In the genomic region with DNA sequence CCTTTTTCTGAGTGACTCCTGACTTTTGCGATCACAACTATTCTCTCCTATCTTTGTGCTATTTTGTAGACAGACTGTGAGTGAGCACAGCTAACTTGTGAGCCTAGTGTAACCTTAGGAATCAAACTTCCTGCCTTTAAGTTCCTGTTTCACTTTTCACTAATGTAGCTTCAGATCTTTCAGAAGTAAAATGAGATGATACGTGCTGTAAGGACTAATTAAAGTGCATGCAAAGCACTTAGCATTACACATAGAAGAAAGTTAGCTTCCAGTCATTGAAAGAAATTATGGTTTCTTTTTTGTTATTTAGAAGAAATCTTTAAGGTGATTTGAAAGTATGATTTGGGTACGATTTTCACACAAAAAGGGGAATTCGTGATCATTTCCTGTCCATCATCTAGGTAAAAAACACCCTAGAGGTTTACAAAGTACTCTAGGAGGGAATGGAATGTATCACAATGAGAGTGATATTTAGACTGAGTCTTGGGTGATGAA, we compare ENCODE assay signal across 8 cellular contexts.
DNase-seq lines count a peak whose midpoint lies in the region; ATAC-seq and TF ChIP-seq lines count a peak whose summit lies in the region.

No MANE protein-coding gene starts in this region.

- intact Hi-C loops in activated CD4-positive, alpha-beta T cell treated with anti-CD3 and anti-CD28 coated beads for 36 hours (cut with DNase I, micrococcal nuclease): loop anchor here (1.0 to 2.0 kb wide), 5 partner anchors 46 to 120 kb away; no protein-coding TSS in a partner anchor

- H3F3A ChIP-seq in neural progenitor cell (ENCODE audit: low read depth): no peaks in the 10 kb centered on the region

- H3K36me3 ChIP-seq in Peyer's patch (no peaks in the 10 kb centered on the region), neural progenitor cell (no peaks in the 10 kb centered on the region)

- H2AFZ ChIP-seq in neural progenitor cell (replicated peaks): peak overlapping the region; percentile 91

- POLR2A ChIA-PET in activated CD4-positive, alpha-beta T cell treated with anti-CD3 and anti-CD28 coated beads for 36 hours (lab: Charles Lee): interaction anchor here (0.6 to 1.3 kb wide), 6 partner anchors 79 to 124 kb away, joined by 3 to 6 read pairs (median 4); a partner anchor contains a TSS

- CTCF ChIA-PET in activated CD4-positive, alpha-beta T cell treated with anti-CD3 and anti-CD28 coated beads for 36 hours (lab: Charles Lee): interaction anchor here (1.1 to 1.3 kb wide), 3 partner anchors 9 to 139 kb away, joined by 3 to 9 read pairs (median 7); a partner anchor contains a TSS

- TF ChIP-seq CTCF in Peyer's patch (IDR thresholded peaks at IDR 0.05) (no peak), neural progenitor cell (IDR thresholded peaks at IDR 0.05) (no peak)

- H3K9me3 ChIP-seq in Peyer's patch (no peaks in the 10 kb centered on the region), neural progenitor cell (ENCODE audit: low read depth) (no peaks in the 10 kb centered on the region)

- H3K4me3 ChIP-seq in Peyer's patch (peak overlapping the region in 2 of 4 donors; percentile 11 to 17), neural progenitor cell (no peak overlapping the region)

- H3K27me3 ChIP-seq in Peyer's patch (no peaks in the 10 kb centered on the region), neural progenitor cell (no peaks in the 10 kb centered on the region)

- H3K27me3 Mint-ChIP-seq in activated CD4-positive, alpha-beta T cell treated with anti-CD3 and anti-CD28 coated beads for 36 hours: no peaks in the 10 kb centered on the region
- no peaks in the 10 kb centered on the region for H3K27me3 Mint-ChIP-seq in neural progenitor cell (ENCODE audit: insufficient read depth, low read depth)

- H3K27ac ChIP-seq in Peyer's patch (peak overlapping the region in 3 of 4 donors; percentile 3 to 65 (median 48)), neural progenitor cell (no peak overlapping the region)

- peak overlapping the region; percentile 72 for H3K4me3 Mint-ChIP-seq in activated CD4-positive, alpha-beta T cell treated with anti-CD3 and anti-CD28 coated beads for 36 hours
- H3K4me3 Mint-ChIP-seq in neural progenitor cell: no peak overlapping the region

- H3K79me2 ChIP-seq in neural progenitor cell (ENCODE audit: low read depth): no peaks in the 10 kb centered on the region

- H3K4me1 ChIP-seq in Peyer's patch: peaks cover 0 to 7% (median 3%) of the 10 kb centered on the region in 4 donors
- peaks cover 4% of the 10 kb centered on the region for H3K4me1 ChIP-seq in neural progenitor cell

- no peak overlapping the region for H3K4me2 ChIP-seq in neural progenitor cell

- peaks cover 1% of the 10 kb centered on the region for H3K9me3 Mint-ChIP-seq in activated CD4-positive, alpha-beta T cell treated with anti-CD3 and anti-CD28 coated beads for 36 hours (ENCODE audit: low read depth)
- peaks cover 16% of the 10 kb centered on the region for H3K9me3 Mint-ChIP-seq in neural progenitor cell

- peak overlapping the region; percentile 99 for H3K27ac Mint-ChIP-seq in activated CD4-positive, alpha-beta T cell treated with anti-CD3 and anti-CD28 coated beads for 36 hours
- H3K27ac Mint-ChIP-seq in neural progenitor cell: no peak overlapping the region

- no peak for DNase-seq in activated CD4-positive, alpha-beta T cell treated with anti-CD3 and anti-CD28 coated beads for 36 hours
- DNase-seq in activated CD4-positive, alpha-beta T cell treated with anti-CD3 and anti-CD28 coated beads for 4 hours: no peak
- no peak for DNase-seq in Peyer's patch
- no peak for DNase-seq in neural progenitor cell (ENCODE audit: low spot score)
- no peak for DNase-seq in midbrain (lab: John Stamatoyannopoulos, UW)
- no peak for DNase-seq in GM19240 (ENCODE audit: insufficient read length, low spot score)
- DNase-seq in activated CD4-positive, CD25-positive, alpha-beta regulatory T cell treated with anti-CD3 and anti-CD28 coated beads, Interleukin-2, amount 50 U/mL, for 72 hours: no peak

- peak; percentile 86 for ATAC-seq in activated CD4-positive, alpha-beta T cell treated with anti-CD3 and anti-CD28 coated beads for 36 hours
- ATAC-seq in HG02884 (IDR thresholded peaks at IDR 0.05; ENCODE audit: unreplicated experiment): peak; percentile 67

- H4K20me1 ChIP-seq in neural progenitor cell (ENCODE audit: low read depth): no peaks in the 10 kb centered on the region

- peaks cover 8% of the 10 kb centered on the region for H3K36me3 Mint-ChIP-seq in activated CD4-positive, alpha-beta T cell treated with anti-CD3 and anti-CD28 coated beads for 36 hours (ENCODE audit: low read depth)
- H3K36me3 Mint-ChIP-seq in neural progenitor cell: no peaks in the 10 kb centered on the region

- peaks cover 47% of the 10 kb centered on the region for H3K4me1 Mint-ChIP-seq in activated CD4-positive, alpha-beta T cell treated with anti-CD3 and anti-CD28 coated beads for 36 hours
- peaks cover 14% of the 10 kb centered on the region for H3K4me1 Mint-ChIP-seq in neural progenitor cell

- no peak overlapping the region for H3K9ac ChIP-seq in neural progenitor cell

- TF ChIP-seq POLR2A in Peyer's patch (IDR thresholded peaks at IDR 0.05): no peak
